In genomic region chr17:32491371-32492280, GRCh38 we compare ENCODE assay signal across 1 cellular context.
TF ChIP-seq lines count a peak whose summit lies in the region.

No MANE protein-coding gene starts in this region.

TF ChIP-seq in HEK293, 187 proteins besides CTCF, POLR2A, EP300 and RAD21 (continued from another document):
- TF ChIP-seq ZBTB48 (tag by site-specific recombination; IDR thresholded peaks at IDR 0.05) (no peak), ZFHX2 (tag by site-specific recombination; conservative IDR thresholded peaks at IDR 0.05) (peak; percentile 68), WT1 (tag by site-specific recombination; IDR thresholded peaks at IDR 0.05) (no peak), ZNF112 (tag by site-specific recombination; IDR thresholded peaks at IDR 0.05) (no peak)
